In the genomic region with DNA sequence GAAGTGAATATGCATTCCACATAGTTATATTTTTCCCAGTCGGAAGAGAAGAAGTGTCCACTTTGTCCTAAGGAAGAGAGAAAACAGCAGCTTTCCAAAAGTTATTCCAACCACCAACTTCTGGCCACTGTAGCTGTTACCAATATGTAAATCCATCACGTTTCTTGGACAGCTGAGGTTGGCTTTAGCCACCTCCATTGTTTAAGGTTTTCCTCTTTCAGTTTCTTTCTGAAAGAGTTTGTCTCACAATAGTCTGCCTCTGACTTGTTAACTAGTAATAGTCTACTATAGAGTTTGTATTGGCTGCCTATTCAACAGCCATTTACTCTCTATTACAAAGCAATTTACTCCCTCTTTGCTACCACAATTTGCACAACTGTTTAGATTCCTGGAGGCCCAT, we compare ENCODE assay signal across 23 cellular contexts.
"Had no signal": no experiment of that assay in that cellular context is flagged by ENCODE, and none has a peak within 500 bp of the region (broad histone marks: within the 10 kb centered on the region; RNA-seq: fewer than 3 reads in every experiment).

No MANE protein-coding gene starts in this region.

- DNase-seq: effector memory CD8-positive, alpha-beta T cell; immature natural killer cell; kidney; left cardiac atrium; left ventricle myocardium inferior; lower lobe of right lung; natural killer cell; occipital lobe; pancreas; right cardiac atrium; small intestine; stimulated activated CD4-positive, alpha-beta T cell treated with anti-CD3 and anti-CD28 coated beads, Interleukin-12 subunit alpha, Interleukin-12 subunit beta, amount 100 ng/mL, for 4 hours; stimulated activated naive CD4-positive, alpha-beta T cell; stomach; trophoblast cell had no signal

- H3K4me3 Mint-ChIP-seq: dendritic cell treated with granulocyte-macrophage colony-stimulating factor and Interleukin-4, amounts not matched to agents 40 ng/mL and 50 ng/mL, for 4 days; effector memory CD8-positive, alpha-beta T cell; immature natural killer cell; memory B cell; mesothelial cell of epicardium; natural killer cell; neural crest cell had no signal

- H3K4me1 ChIP-seq: esophagus muscularis mucosa, gastroesophageal sphincter, left ventricle myocardium inferior, lower lobe of right lung, pancreas, stomach had no signal

- H3K4me1 Mint-ChIP-seq: immature natural killer cell, memory B cell, natural killer cell had no signal

- H3K9me3 Mint-ChIP-seq: neural crest cell had no signal

- H3K27ac ChIP-seq: epithelial cell of prostate, esophagus muscularis mucosa, gastroesophageal sphincter, left ventricle myocardium inferior, lower lobe of right lung, pancreas, stomach had no signal

- H3K36me3 Mint-ChIP-seq: immature natural killer cell, memory B cell, mesothelial cell of epicardium, natural killer cell had no signal

- H3K27ac Mint-ChIP-seq: dendritic cell treated with granulocyte-macrophage colony-stimulating factor and Interleukin-4, amounts not matched to agents 40 ng/mL and 50 ng/mL, for 4 days; effector memory CD8-positive, alpha-beta T cell; immature natural killer cell; memory B cell; mesothelial cell of epicardium; natural killer cell; progenitor cell of endocrine pancreas had no signal

- ATAC-seq: effector memory CD8-positive, alpha-beta T cell; gastroesophageal sphincter; left cardiac atrium; lower lobe of right lung; natural killer cell; pancreas; right cardiac atrium had no signal

- H3K36me3 ChIP-seq: esophagus muscularis mucosa, gastroesophageal sphincter, left ventricle myocardium inferior, lower lobe of right lung, pancreas, stomach had no signal

- H3K27me3 Mint-ChIP-seq: dendritic cell treated with granulocyte-macrophage colony-stimulating factor and Interleukin-4, amounts not matched to agents 40 ng/mL and 50 ng/mL, for 4 days; effector memory CD8-positive, alpha-beta T cell; memory B cell; progenitor cell of endocrine pancreas had no signal

- H3K27me3 ChIP-seq: esophagus muscularis mucosa, gastroesophageal sphincter, pancreas, stomach had no signal

- H3K4me3 ChIP-seq: esophagus muscularis mucosa, gastroesophageal sphincter, left ventricle myocardium inferior, lower lobe of right lung, pancreas, stomach had no signal

- H3K9me3 ChIP-seq: lower lobe of right lung, pancreas had no signal
